1 cellular context compared by ENCODE assay signal in the genomic region with DNA sequence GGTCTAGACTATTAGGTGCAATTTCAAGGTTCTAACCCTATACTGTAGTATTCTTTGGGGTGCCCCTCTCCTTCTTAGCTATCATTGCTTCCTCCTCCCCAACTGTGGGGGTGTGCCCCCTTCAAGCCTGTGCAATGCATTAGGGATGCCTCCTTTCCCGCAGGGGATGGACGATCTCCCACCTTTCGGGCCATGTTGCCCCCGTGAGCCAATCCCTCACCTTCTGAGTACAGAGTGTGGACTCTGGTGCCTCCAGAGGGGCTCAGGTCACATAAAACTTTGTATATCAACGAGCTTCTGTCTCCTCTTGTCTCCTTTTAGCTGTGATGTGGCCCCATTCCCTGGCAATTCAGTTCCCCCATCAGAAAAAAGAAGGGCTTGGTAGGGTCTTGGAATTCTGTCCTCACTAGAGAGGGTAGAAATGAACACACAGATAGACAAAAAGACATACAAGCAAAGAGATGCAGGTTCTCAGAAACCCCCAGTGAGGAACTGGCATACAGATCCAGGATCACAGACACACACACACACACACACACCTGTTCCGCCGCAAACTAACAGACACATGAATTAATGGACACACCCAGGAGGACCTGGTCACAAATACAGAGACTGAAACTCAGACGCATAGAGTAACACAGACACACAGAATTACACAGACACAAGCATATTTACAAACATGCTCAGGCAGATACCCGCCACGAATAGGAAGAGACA.
TF ChIP-seq lines count a peak whose summit lies in the region.

No MANE protein-coding gene starts in this region.

TF ChIP-seq in SK-N-SH, 30 proteins besides CTCF, POLR2A, EP300 and RAD21 (continued from another document):
- TF ChIP-seq, protein P1, sequence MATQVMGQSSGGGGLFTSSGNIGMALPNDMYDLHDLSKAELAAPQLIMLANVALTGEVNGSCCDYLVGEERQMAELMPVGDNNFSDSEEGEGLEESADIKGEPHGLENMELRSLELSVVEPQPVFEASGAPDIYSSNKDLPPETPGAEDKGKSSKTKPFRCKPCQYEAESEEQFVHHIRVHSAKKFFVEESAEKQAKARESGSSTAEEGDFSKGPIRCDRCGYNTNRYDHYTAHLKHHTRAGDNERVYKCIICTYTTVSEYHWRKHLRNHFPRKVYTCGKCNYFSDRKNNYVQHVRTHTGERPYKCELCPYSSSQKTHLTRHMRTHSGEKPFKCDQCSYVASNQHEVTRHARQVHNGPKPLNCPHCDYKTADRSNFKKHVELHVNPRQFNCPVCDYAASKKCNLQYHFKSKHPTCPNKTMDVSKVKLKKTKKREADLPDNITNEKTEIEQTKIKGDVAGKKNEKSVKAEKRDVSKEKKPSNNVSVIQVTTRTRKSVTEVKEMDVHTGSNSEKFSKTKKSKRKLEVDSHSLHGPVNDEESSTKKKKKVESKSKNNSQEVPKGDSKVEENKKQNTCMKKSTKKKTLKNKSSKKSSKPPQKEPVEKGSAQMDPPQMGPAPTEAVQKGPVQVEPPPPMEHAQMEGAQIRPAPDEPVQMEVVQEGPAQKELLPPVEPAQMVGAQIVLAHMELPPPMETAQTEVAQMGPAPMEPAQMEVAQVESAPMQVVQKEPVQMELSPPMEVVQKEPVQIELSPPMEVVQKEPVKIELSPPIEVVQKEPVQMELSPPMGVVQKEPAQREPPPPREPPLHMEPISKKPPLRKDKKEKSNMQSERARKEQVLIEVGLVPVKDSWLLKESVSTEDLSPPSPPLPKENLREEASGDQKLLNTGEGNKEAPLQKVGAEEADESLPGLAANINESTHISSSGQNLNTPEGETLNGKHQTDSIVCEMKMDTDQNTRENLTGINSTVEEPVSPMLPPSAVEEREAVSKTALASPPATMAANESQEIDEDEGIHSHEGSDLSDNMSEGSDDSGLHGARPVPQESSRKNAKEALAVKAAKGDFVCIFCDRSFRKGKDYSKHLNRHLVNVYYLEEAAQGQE (IDR thresholded peaks at IDR 0.05; ENCODE audit: low read depth, low read length): no peak
